In the genomic region with DNA sequence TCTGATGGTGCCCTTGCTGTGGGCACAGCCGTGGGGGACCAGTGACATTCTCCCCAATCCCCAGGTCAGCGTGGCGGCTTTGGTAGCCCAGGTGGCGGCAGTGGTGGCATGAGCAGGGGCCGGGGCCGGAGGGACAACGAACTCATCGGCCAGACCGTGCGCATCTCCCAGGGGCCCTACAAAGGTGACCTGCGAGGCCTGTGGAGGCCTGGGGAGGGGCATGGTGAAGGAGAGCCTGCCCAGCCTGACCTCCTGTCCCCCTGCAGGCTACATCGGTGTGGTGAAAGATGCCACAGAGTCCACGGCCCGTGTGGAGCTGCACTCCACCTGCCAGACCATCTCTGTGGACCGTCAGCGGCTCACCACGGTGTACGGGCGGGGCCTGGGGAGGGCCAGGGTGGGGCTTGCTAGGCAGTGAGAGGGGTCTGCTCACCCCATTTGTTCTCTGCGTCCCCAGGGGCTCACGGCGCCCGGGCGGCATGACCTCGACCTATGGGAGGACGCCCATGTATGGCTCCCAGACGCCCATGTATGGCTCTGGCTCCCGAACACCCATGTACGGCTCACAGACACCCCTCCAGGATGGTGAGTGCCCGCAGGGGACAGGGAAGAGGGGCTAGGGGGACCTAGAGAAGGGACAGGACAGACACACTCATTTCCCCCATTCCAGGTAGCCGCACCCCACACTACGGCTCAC, we compare ENCODE assay signal across 23 cellular contexts. TPM values are rescaled to one million over a fixed set of nuclear protein-coding genes. Genes with fewer than 3 reads are reported as not detected.
"Had no signal": no experiment of that assay in that cellular context is flagged by ENCODE, and none has a peak within 500 bp of the region (broad histone marks: within the 10 kb centered on the region; RNA-seq: fewer than 3 reads in every experiment).

No MANE protein-coding gene starts in this region.

- H3K4me2 ChIP-seq: neural progenitor cell, smooth muscle cell had no signal

- ATAC-seq: activated CD4-positive, alpha-beta T cell treated with anti-CD3 and anti-CD28 coated beads for 36 hours; activated T-helper 17 cell treated with anti-CD3 and anti-CD28 coated beads, Interleukin-2, amount 50 U/mL, for 72 hours; naive thymus-derived CD4-positive, alpha-beta T cell; psoas muscle; WTC11 had no signal

- H3K9me3 ChIP-seq: esophagus muscularis mucosa, heart right ventricle, ovary, psoas muscle had no signal

- H3K36me3 ChIP-seq: neural progenitor cell, ovary had no signal

- H3K4me1 ChIP-seq: neural progenitor cell, psoas muscle had no signal

- H3K4me3 ChIP-seq: cardiac muscle cell, esophagus muscularis mucosa, heart right ventricle, neural progenitor cell, ovary, psoas muscle, smooth muscle cell had no signal

- DNase-seq: activated CD4-positive, alpha-beta T cell treated with anti-CD3 and anti-CD28 coated beads for 36 hours; activated CD4-positive, alpha-beta T cell treated with anti-CD3 and anti-CD28 coated beads, Interleukin-2, amount 50 U/mL, for 48 hours; activated naive CD4-positive, alpha-beta T cell treated with Interleukin-2 at 50 U/mL for 16 hours; activated T-cell treated with anti-CD3 and anti-CD28 coated beads for 4 hours; amygdala; effector CD8-positive, alpha-beta T cell; heart right ventricle; naive thymus-derived CD4-positive, alpha-beta T cell; ovary; stimulated activated CD4-positive, alpha-beta T cell treated with anti-CD3 and anti-CD28 coated beads, Interleukin-4, amount 100 ng/mL, for 1 hour had no signal

- H3K27ac ChIP-seq: cardiac muscle cell, esophagus muscularis mucosa, heart right ventricle, neural progenitor cell, ovary, psoas muscle had no signal

RNA-seq across cellular contexts. Expression of gene DLL3, which starts 25.9 kb away (rescaled TPM):
- total RNA-seq: esophagus muscularis mucosa, heart right ventricle, liver, mononuclear cell, right cardiac atrium, urinary bladder had no signal
- polyA plus RNA-seq: heart right ventricle, liver, urinary bladder had no signal

RNA-seq across cellular contexts. Expression of gene SELENOV, which starts 42.0 kb away (rescaled TPM):
- total RNA-seq: activated CD4-positive, alpha-beta T cell treated with anti-CD3 and anti-CD28 coated beads for 36 hours; activated T-helper 17 cell treated with anti-CD3 and anti-CD28 coated beads, Interleukin-2, amount 50 U/mL, for 72 hours; chondrocyte; esophagus muscularis mucosa; heart right ventricle; liver; mononuclear cell; naive thymus-derived CD4-positive, alpha-beta T cell; psoas muscle; right cardiac atrium; smooth muscle cell had no signal
- polyA plus RNA-seq: heart right ventricle; liver; naive thymus-derived CD4-positive, alpha-beta T cell; psoas muscle; right cardiac atrium; smooth muscle cell; thymus; urinary bladder had no signal
